In genomic region chr7:88269606-88270005, GRCh38 we compare ENCODE assay signal across 28 cellular contexts. TPM values are rescaled to one million over a fixed set of nuclear protein-coding genes. Genes with fewer than 3 reads are reported as not detected.
"Had no signal": no experiment of that assay in that cellular context is flagged by ENCODE, and none has a peak within 500 bp of the region (broad histone marks: within the 10 kb centered on the region; RNA-seq: fewer than 3 reads in every experiment).

No MANE protein-coding gene starts in this region.

- H3K27ac ChIP-seq: epithelial cell of prostate, foreskin keratinocyte, gastroesophageal sphincter, heart left ventricle, hepatocyte, parathyroid adenoma, right lobe of liver, suprapubic skin, transverse colon, vagina had no signal

- H3K36me3 ChIP-seq: gastroesophageal sphincter, heart left ventricle, right lobe of liver, suprapubic skin, transverse colon, vagina had no signal

- ATAC-seq: foreskin keratinocyte; gastroesophageal sphincter; left lobe of liver; natural killer cell treated with Interleukin-12 subunit alpha and Interleukin-12 subunit beta and Interleukin-15 and Interleukin-18, amount 100 ng/mL, for 72 hours; stimulated activated naive CD8-positive, alpha-beta T cell treated with anti-CD3 and anti-CD28 coated beads, Interleukin-15, amount 100 ng/mL, for 72 hours had no signal

- H3K9me3 ChIP-seq: gastroesophageal sphincter, heart left ventricle, mucosa of descending colon, right lobe of liver, suprapubic skin, transverse colon, vagina had no signal

- H3K4me3 ChIP-seq: gastroesophageal sphincter, heart left ventricle, hepatocyte, mucosa of descending colon, right lobe of liver, suprapubic skin, transverse colon, vagina had no signal

- H3K27me3 ChIP-seq: foreskin keratinocyte, gastroesophageal sphincter, heart left ventricle, hepatocyte, right lobe of liver, suprapubic skin, transverse colon, vagina had no signal

- H3K4me1 ChIP-seq: foreskin keratinocyte, gastroesophageal sphincter, parathyroid adenoma, right lobe of liver, suprapubic skin, transverse colon, vagina had no signal

- DNase-seq: effector CD8-positive, alpha-beta T cell; endodermal cell; foreskin keratinocyte; heart left ventricle; kidney; mesenchymal stem cell; mucosa of descending colon; naive B cell; right lobe of liver; small intestine; stimulated activated CD4-positive, alpha-beta T cell treated with anti-CD3 and anti-CD28 coated beads, Interleukin-12 subunit alpha, Interleukin-12 subunit beta, amount 100 ng/mL, for 4 hours; stimulated activated CD4-positive, alpha-beta T cell treated with anti-CD3 and anti-CD28 coated beads, Interleukin-1b, Interleukin-23, amount 100 ng/mL, for 48 hours; stimulated activated CD4-positive, alpha-beta T cell treated with anti-CD3 and anti-CD28 coated beads, Interleukin-4, amount 100 ng/mL, for 1 hour; stimulated activated CD8-positive, alpha-beta memory T cell treated with anti-CD3 and anti-CD28 coated beads, Interleukin-4, amount 100 ng/mL, for 48 hours; stimulated activated naive CD4-positive, alpha-beta T cell; stimulated activated naive CD8-positive, alpha-beta T cell treated with anti-CD3 and anti-CD28 coated beads, Interleukin-15, amount 100 ng/mL, for 72 hours; transverse colon had no signal

RNA-seq across cellular contexts. Expression of gene STEAP4, which starts 37.1 kb away (rescaled TPM):
- total RNA-seq: endodermal cell; lung microvascular endothelial cell; natural killer cell treated with Interleukin-12 subunit alpha and Interleukin-12 subunit beta and Interleukin-15 and Interleukin-18, amount 100 ng/mL, for 72 hours; neural crest cell; progenitor cell of endocrine pancreas had no signal
- polyA plus RNA-seq: hepatocyte had no signal
